8 cellular contexts compared by ENCODE assay signal in genomic region chr1:17531682-17532487, GRCh38. TPM values are rescaled to one million over a fixed set of nuclear protein-coding genes. Genes with fewer than 3 reads are reported as not detected.
DNase-seq lines count a peak whose midpoint lies in the region; ATAC-seq and TF ChIP-seq lines count a peak whose summit lies in the region.

No MANE protein-coding gene starts in this region.

- H3K79me2 ChIP-seq in GM23248 (ENCODE audit: insufficient read depth): no peaks in the 10 kb centered on the region

- peak overlapping the region; percentile 54; the same call in 1 of the 2 replicates for H2AFZ ChIP-seq in GM23248

- H3K9me2 ChIP-seq in GM23248 (ENCODE audit: insufficient read depth): no peaks in the 10 kb centered on the region

- H3K27me3 ChIP-seq in GM23248 (replicated peaks; ENCODE audit: insufficient read depth) (no peaks in the 10 kb centered on the region; the same call in 1 of the 2 replicates), ascending aorta (no peaks in the 10 kb centered on the region), gastrocnemius medialis (no peaks in the 10 kb centered on the region)

- H3K4me3 ChIP-seq in GM23248: no peak overlapping the region
- H3K4me3 ChIP-seq in ascending aorta: no peak overlapping the region
- H3K4me3 ChIP-seq in gastrocnemius medialis: no peak overlapping the region

- in situ Hi-C loops in GM23248 (cut with MboI): no loop called here
- in situ Hi-C loops in gastrocnemius medialis (cut with MboI; ENCODE audit: low sequenced_read_pairs in 4 of 4): no loop called here

- H4K20me1 ChIP-seq in GM23248 (ENCODE audit: insufficient read depth): no peaks in the 10 kb centered on the region

- no peak for TF ChIP-seq CTCF in ascending aorta (IDR thresholded peaks at IDR 0.05)
- TF ChIP-seq CTCF in gastrocnemius medialis (IDR thresholded peaks at IDR 0.05 in 4 of 5, conservative IDR thresholded peaks at IDR 0.05 in 1 of 5): no peak

- no peak overlapping the region for H3K4me2 ChIP-seq in GM23248 (ENCODE audit: unreplicated experiment)

- H3K4me1 ChIP-seq in GM23248 (ENCODE audit: insufficient read depth): peaks cover 7% of the 10 kb centered on the region; the same call in 1 of the 2 replicates
- peaks cover 12 to 22% of the 10 kb centered on the region in 2 donors for H3K4me1 ChIP-seq in ascending aorta
- H3K4me1 ChIP-seq in gastrocnemius medialis: peaks cover 32 to 40% of the 10 kb centered on the region in 2 donors

- no peaks in the 10 kb centered on the region for H3K36me3 ChIP-seq in GM23248 (ENCODE audit: low read depth)
- H3K36me3 ChIP-seq in ascending aorta: no peaks in the 10 kb centered on the region
- H3K36me3 ChIP-seq in gastrocnemius medialis: no peaks in the 10 kb centered on the region

- peak overlapping the region; percentile 59 for H3K9ac ChIP-seq in GM23248

- 43 to 47% methylated on average over 7 to 8 of the region's 8 CpGs for WGBS in GM23248 (ENCODE audit: low coverage in 1 of 2, low lambda C conversion rate in 2 of 2, missing lambda C conversion rate in 2 of 2), 2 experiments

- peaks cover 6% of the 10 kb centered on the region; the same call in 1 of the 2 replicates for H3F3A ChIP-seq in GM23248 (ENCODE audit: insufficient read depth)

- ATAC-seq in gastrocnemius medialis (peak; percentile 93 to 96), GM19328 (IDR thresholded peaks at IDR 0.05; ENCODE audit: unreplicated experiment) (no peak)

- no peak for TF ChIP-seq POLR2A in gastrocnemius medialis (IDR thresholded peaks at IDR 0.05)

- H3K27ac ChIP-seq in GM23248 (peak overlapping the region; percentile 32), ascending aorta (peak overlapping the region; percentile 78 to 92), gastrocnemius medialis (peak overlapping the region; percentile 76 to 91 (median 86))

- DNase-seq in GM23248: peak; percentile 59
- peak; percentile 31 to 83 for DNase-seq in ascending aorta (ENCODE audit: low spot score in 2 of 2)
- peak in 42 of 51 donors; percentile 17 to 94 (median 74) for DNase-seq in hypothalamus (lab: John Stamatoyannopoulos, UW)
- DNase-seq in gastrocnemius medialis: peak; percentile 71 to 90
- DNase-seq in KG1 (lab: John Stamatoyannopoulos, UW): no peak
- no peak for DNase-seq in activated effector memory CD4-positive, alpha-beta T cell treated with anti-CD3 and anti-CD28 coated beads, Interleukin-2, amount 50 U/mL, for 16 hours
- no peak for DNase-seq in activated gamma-delta T cell (lab: John Stamatoyannopoulos, UW)

- H3K9me3 ChIP-seq in GM23248 (ENCODE audit: low read depth) (no peaks in the 10 kb centered on the region), ascending aorta (no peaks in the 10 kb centered on the region), gastrocnemius medialis (no peaks in the 10 kb centered on the region)

- intact Hi-C loops in ascending aorta (cut with DNase I): no loop called here
- intact Hi-C loops in gastrocnemius medialis (cut with DNase I; ENCODE audit: low total_unique reads): no loop called here

RNA-seq across cellular contexts. Expression of gene ARHGEF10L, which starts 7.6 kb away (rescaled TPM):
- total RNA-seq in GM23248 (2014; rRNA removed; shearing (Covaris generic)): 16.1 and 19.3 TPM in 2 replicates
- polyA plus RNA-seq in GM23248 (2016; fragmentation: Nextera tagmentation; extraction: Ambion mirVana): 6.0 TPM in 2 replicates
- total RNA-seq in ascending aorta: 177 TPM
- total RNA-seq in gastrocnemius medialis: 100 to 1,000 TPM in 1 of 4 donors, 10 to 100 TPM in 3; 21.2 to 111 (median 73.8) TPM

Comparison
In these comparisons a context has a peak if more than half of its experiments do, and no peak if none do; other contexts are left out.
1. DNase-seq: peak in GM23248 (single experiment), ascending aorta (2 of 2), hypothalamus (42 of 51) and gastrocnemius medialis (2 of 2); none in KG1 (single experiment), activated effector memory CD4-positive, alpha-beta T cell treated with anti-CD3 and anti-CD28 coated beads, Interleukin-2, amount 50 U/mL, for 16 hours (single experiment) and activated gamma-delta T cell (single experiment).
2. H3K27ac ChIP-seq: peak in every context shown above with its lines; median percentile 86 in gastrocnemius medialis; 85 in ascending aorta; 32 in GM23248.